Comparison of ENCODE assay signal across 8 cellular contexts in the genomic region with DNA sequence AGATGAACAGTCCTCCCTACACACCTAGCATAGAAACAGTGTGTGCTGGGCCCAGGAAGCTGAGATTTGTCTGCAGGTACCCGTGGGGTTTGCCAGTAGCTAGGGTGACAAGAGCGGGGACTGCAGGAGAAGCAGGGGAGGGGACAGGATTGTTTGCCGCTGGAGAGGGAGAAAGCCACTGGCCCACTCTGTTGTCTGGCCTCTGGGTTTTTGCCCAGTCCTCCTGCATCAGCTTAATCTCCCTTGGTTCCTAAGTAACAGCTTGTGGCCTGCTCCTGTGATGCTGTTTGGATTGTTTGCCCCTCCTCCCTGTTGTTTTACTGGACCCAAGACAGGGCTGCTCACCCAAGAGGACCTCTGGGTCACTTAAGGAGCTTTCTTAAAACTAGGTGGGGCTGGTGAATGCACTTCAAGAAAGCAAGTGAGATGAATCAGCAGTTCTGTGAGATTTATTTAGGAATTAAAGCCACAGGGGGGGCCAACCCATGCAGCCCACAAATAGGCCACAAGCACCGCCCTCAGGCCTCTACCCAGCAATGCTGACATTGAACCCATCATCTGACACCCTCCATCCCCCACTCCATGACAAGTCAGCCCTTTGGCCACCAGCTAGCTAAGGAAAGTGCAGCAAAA.
DNase-seq lines count a peak whose midpoint lies in the region; ATAC-seq and TF ChIP-seq lines count a peak whose summit lies in the region.

No MANE protein-coding gene starts in this region.

- no peaks in the 10 kb centered on the region for H3K4me1 Mint-ChIP-seq in T-helper 2 cell treated with Interferon-gamma antibody and Interleukin-4, amounts not matched to agents 5 μg/mL and 100 μg/mL, for 36 hours (ENCODE audit: low read depth)

- no peak overlapping the region for H3K4me3 Mint-ChIP-seq in T-helper 2 cell treated with Interferon-gamma antibody and Interleukin-4, amounts not matched to agents 5 μg/mL and 100 μg/mL, for 36 hours

- no peaks in the 10 kb centered on the region for H3K9me3 Mint-ChIP-seq in T-helper 2 cell treated with Interferon-gamma antibody and Interleukin-4, amounts not matched to agents 5 μg/mL and 100 μg/mL, for 36 hours

- H3K27ac ChIP-seq in psoas muscle = peak overlapping the region; percentile 24

- peaks cover 10% of the 10 kb centered on the region for H3K4me1 ChIP-seq in psoas muscle

- H3K9me3 ChIP-seq in psoas muscle = no peaks in the 10 kb centered on the region

- TF ChIP-seq CTCF in psoas muscle (IDR thresholded peaks at IDR 0.05) = no peak

- no peak overlapping the region for H3K4me3 ChIP-seq in psoas muscle

- no peak overlapping the region for H3K27ac Mint-ChIP-seq in T-helper 2 cell treated with Interferon-gamma antibody and Interleukin-4, amounts not matched to agents 5 μg/mL and 100 μg/mL, for 36 hours

- H3K36me3 ChIP-seq in psoas muscle (ENCODE audit: insufficient read depth in 1 of 2, low read depth in 1 of 2) = no peaks in the 10 kb centered on the region

- no peaks in the 10 kb centered on the region for H3K36me3 Mint-ChIP-seq in T-helper 2 cell treated with Interferon-gamma antibody and Interleukin-4, amounts not matched to agents 5 μg/mL and 100 μg/mL, for 36 hours (ENCODE audit: low read depth)

- no peaks in the 10 kb centered on the region for H3K27me3 ChIP-seq in psoas muscle (ENCODE audit: insufficient read depth in 3 of 3, low read length in 2 of 3)

- intact Hi-C loops in psoas muscle (cut with DNase I) = no loop called here

- peak; percentile 20 to 73 (median 54) for ATAC-seq in psoas muscle
- ATAC-seq in HG02588 (IDR thresholded peaks at IDR 0.05; ENCODE audit: unreplicated experiment) = no peak
- no peak for ATAC-seq in HG03439 (IDR thresholded peaks at IDR 0.05; ENCODE audit: unreplicated experiment)

- no peaks in the 10 kb centered on the region for H3K27me3 Mint-ChIP-seq in T-helper 2 cell treated with Interferon-gamma antibody and Interleukin-4, amounts not matched to agents 5 μg/mL and 100 μg/mL, for 36 hours (ENCODE audit: low read depth)

- DNase-seq in ELR (ENCODE audit: low read depth) = peak; percentile 93
- DNase-seq in NCI-H2227 treated with DMSO at 0.1 percent for 48 hours (lab: John Stamatoyannopoulos, UW) = peak; percentile 33
- DNase-seq in epidermal melanocyte (ENCODE audit: insufficient read length, low spot score) = peak; percentile 38
- DNase-seq in psoas muscle = no peak
- no peak for DNase-seq in T-helper 2 cell treated with Interferon-gamma antibody and Interleukin-4, amounts not matched to agents 5 μg/mL and 100 μg/mL, for 36 hours (ENCODE audit: low spot score)
- DNase-seq in ureter (ENCODE audit: low spot score) = no peak

- 27 to 51% (median 41%) methylated on average over 4 of the region's 4 CpGs for WGBS in psoas muscle, 3 donors

Comparison
In these comparisons a context has a peak if more than half of its experiments do, and no peak if none do; other contexts are left out.
1. DNase-seq: peak in ELR (single experiment), NCI-H2227 treated with DMSO at 0.1 percent for 48 hours (single experiment) and epidermal melanocyte (single experiment); none in psoas muscle (0 of 2), T-helper 2 cell treated with Interferon-gamma antibody and Interleukin-4, amounts not matched to agents 5 μg/mL and 100 μg/mL, for 36 hours (single experiment) and ureter (single experiment).
2. ATAC-seq: peak in psoas muscle (4 of 4); none in HG02588 (single experiment) and HG03439 (single experiment).